ENCODE assay signal across 15 cellular contexts in genomic region chr2:120598416-120598815, GRCh38.
DNase-seq lines count a peak whose midpoint lies in the region; ATAC-seq and TF ChIP-seq lines count a peak whose summit lies in the region.
"Had no signal": no experiment of that assay in that cellular context is flagged by ENCODE, and none has a peak within 500 bp of the region (broad histone marks: within the 10 kb centered on the region; RNA-seq: fewer than 3 reads in every experiment).

No MANE protein-coding gene starts in this region.

- no TSS peak for BruUV-seq in Calu3 (replicated peaks; lab: Mats Ljungman, UMichigan)

- no peak overlapping the region for H3K4me3 Mint-ChIP-seq in Calu3 (ENCODE audit: low read depth, unreplicated experiment)
- H3K4me3 Mint-ChIP-seq: CD4-positive, alpha-beta memory T cell; IgD-negative memory B cell had no signal

- H3K4me1 Mint-ChIP-seq in Calu3 (ENCODE audit: low read depth, unreplicated experiment) = no peaks in the 10 kb centered on the region
- H3K4me1 Mint-ChIP-seq: CD4-positive, alpha-beta memory T cell; IgD-negative memory B cell had no signal

- no peaks in the 10 kb centered on the region for H3K9me3 ChIP-seq in BLaER1 treated with 17β-estradiol and CSF1 and Interleukin-3, amounts not matched to agents 10 nM and 100 nM (replicated peaks in 1 of 11)
- no peaks in the 10 kb centered on the region for H3K9me3 ChIP-seq in subcutaneous abdominal adipose tissue (ENCODE audit: control insufficient read depth in 5 of 5, low read length in 5 of 5)
- H3K9me3 ChIP-seq: Caco-2 had no signal

- no peak overlapping the region for H3K27ac Mint-ChIP-seq in Calu3 (ENCODE audit: unreplicated experiment)
- H3K27ac Mint-ChIP-seq: CD4-positive, alpha-beta memory T cell; IgD-negative memory B cell had no signal

- H3K9me3 Mint-ChIP-seq in Calu3 (ENCODE audit: low read depth, unreplicated experiment) = no peaks in the 10 kb centered on the region
- H3K9me3 Mint-ChIP-seq: CD4-positive, alpha-beta memory T cell; IgD-negative memory B cell had no signal

- DNase-seq in NCI-H1694 (lab: John Stamatoyannopoulos, UW) (peak; percentile 41), myocyte (ENCODE audit: low read depth) (peak; percentile 67), Calu3 (no peak), NOMO-1 (lab: John Stamatoyannopoulos, UW; ENCODE audit: unreplicated experiment in 2 of 2) (no peak)
- DNase-seq: CD4-positive, alpha-beta memory T cell; NCI-H1105 treated with DMSO at 0.1 percent for 48 hours; NCI-H2081 treated with DMSO at 0.1 percent for 48 hours; NCI-H446; NCI-H526; OCI-M1 had no signal

- H3K36me3 ChIP-seq in BLaER1 treated with 17β-estradiol and CSF1 and Interleukin-3, amounts not matched to agents 10 nM and 100 nM = no peaks in the 10 kb centered on the region
- no peaks in the 10 kb centered on the region for H3K36me3 ChIP-seq in subcutaneous abdominal adipose tissue (ENCODE audit: control insufficient read depth in 5 of 5, insufficient read depth in 5 of 5, low read length in 5 of 5)

- no peak for ATAC-seq in HG02642 (IDR thresholded peaks at IDR 0.05; ENCODE audit: poor library complexity, unreplicated experiment)

- H3K4me2 ChIP-seq in BLaER1 treated with 17β-estradiol and CSF1 and Interleukin-3, amounts not matched to agents 10 nM and 100 nM = peak overlapping the region; percentile 52 to 83 (median 73)

- no peak overlapping the region for H3K4me3 ChIP-seq in BLaER1 treated with 17β-estradiol and CSF1 and Interleukin-3, amounts not matched to agents 10 nM and 100 nM
- H3K4me3 ChIP-seq in subcutaneous abdominal adipose tissue (ENCODE audit: low read depth in 1 of 5, low read length in 5 of 5) = no peak overlapping the region

- CTCF ChIA-PET in Calu3 (lab: Charles Lee) = no interaction called here

- no peaks in the 10 kb centered on the region for H4K20me1 ChIP-seq in BLaER1 treated with 17β-estradiol and CSF1 and Interleukin-3, amounts not matched to agents 10 nM and 100 nM

- peak overlapping the region in 8 of 11 experiments; percentile 60 to 79 (median 72); a peak in 11 of 22 replicates for H3K9ac ChIP-seq in BLaER1 treated with 17β-estradiol and CSF1 and Interleukin-3, amounts not matched to agents 10 nM and 100 nM
- no peak overlapping the region for H3K9ac ChIP-seq in subcutaneous abdominal adipose tissue (ENCODE audit: low read length in 5 of 5)

- peak overlapping the region in 10 of 11 experiments; percentile 45 to 91 (median 84); a peak in 18 of 22 replicates for H3K27ac ChIP-seq in BLaER1 treated with 17β-estradiol and CSF1 and Interleukin-3, amounts not matched to agents 10 nM and 100 nM
- H3K27ac ChIP-seq in subcutaneous abdominal adipose tissue (ENCODE audit: low read depth, low read length) = peak overlapping the region; percentile 85

- H3K27me3 ChIP-seq in BLaER1 treated with 17β-estradiol and CSF1 and Interleukin-3, amounts not matched to agents 10 nM and 100 nM = no peaks in the 10 kb centered on the region
- H3K27me3 ChIP-seq in subcutaneous abdominal adipose tissue (ENCODE audit: control insufficient read depth in 5 of 5, insufficient read depth in 4 of 5, low read length in 5 of 5) = no peaks in the 10 kb centered on the region

- no peak for TF ChIP-seq CTCF in Calu3 (IDR thresholded peaks at IDR 0.05; ENCODE audit: unreplicated experiment)

- H3K27me3 Mint-ChIP-seq in Calu3 (ENCODE audit: unreplicated experiment) = peaks cover 75% of the 10 kb centered on the region
- H3K27me3 Mint-ChIP-seq: IgD-negative memory B cell had no signal

- H3K4me1 ChIP-seq in BLaER1 treated with 17β-estradiol and CSF1 and Interleukin-3, amounts not matched to agents 10 nM and 100 nM = peaks cover 42 to 75% (median 58%) of the 10 kb centered on the region in 10 experiments
- peaks cover 15 to 72% (median 55%) of the 10 kb centered on the region in 5 donors for H3K4me1 ChIP-seq in subcutaneous abdominal adipose tissue (ENCODE audit: control insufficient read depth in 5 of 5, insufficient read depth in 5 of 5, low read length in 5 of 5)

- intact Hi-C loops in Calu3 (cut with micrococcal nuclease; ENCODE audit: unreplicated experiment) = no loop called here

- no peaks in the 10 kb centered on the region for H3K36me3 Mint-ChIP-seq in Calu3 (ENCODE audit: insufficient read depth, unreplicated experiment)
- H3K36me3 Mint-ChIP-seq: CD4-positive, alpha-beta memory T cell; IgD-negative memory B cell had no signal

Comparison
In these comparisons a context has a peak if more than half of its experiments do, and no peak if none do; other contexts are left out.
1. H3K9ac ChIP-seq: peak in BLaER1 treated with 17β-estradiol and CSF1 and Interleukin-3, amounts not matched to agents 10 nM and 100 nM (8 of 11); none in subcutaneous abdominal adipose tissue (0 of 5).
2. DNase-seq: peak in NCI-H1694 (single experiment) and myocyte (single experiment); none in Calu3 (single experiment) and NOMO-1 (0 of 2).